In genomic region chr1:110548381-110548780, GRCh38 we compare ENCODE assay signal across 8 cellular contexts. TPM values are rescaled to one million over a fixed set of nuclear protein-coding genes. Genes with fewer than 3 reads are reported as not detected.
DNase-seq lines count a peak whose midpoint lies in the region; ATAC-seq, FAIRE-seq and TF ChIP-seq lines count a peak whose summit lies in the region.

No MANE protein-coding gene starts in this region.

- 49% methylated on average over 4 of the region's 4 CpGs for WGBS in SK-N-SH (ENCODE audit: low lambda C conversion rate)

- peaks cover 13 to 20% (median 15%) of the 10 kb centered on the region in 3 donors for H3K27me3 Mint-ChIP-seq in CD14-positive monocyte (ENCODE audit: low read depth in 3 of 3)

- intact Hi-C loops in CD14-positive monocyte (cut with micrococcal nuclease) = no loop called here

- CTCF ChIA-PET in SK-N-SH (lab: Yijun Ruan, JAX) = interaction anchor here (0.5 to 11.0 kb wide), 26 partner anchors 8 to 686 kb away, joined by 3 to 148 read pairs (median 4); partner anchors contain the start of gene KCNA10

- no peak overlapping the region for H3K9ac ChIP-seq in SK-N-SH

- H3K9me3 Mint-ChIP-seq in CD14-positive monocyte = peaks cover 0 to 2% (median 0%) of the 10 kb centered on the region in 7 donors

- DNase-seq in CD14-positive monocyte (ENCODE audit: low spot score) (no peak), HFF-Myc (ENCODE audit: extremely low read depth, low read depth) (no peak), SK-N-SH (peak; percentile 51), left kidney (ENCODE audit: low read depth, low spot score) (peak; percentile 60), ureter (ENCODE audit: low spot score) (no peak), kidney glomerular epithelial cell (lab: John Stamatoyannopoulos, UW) (no peak), GM19239 (ENCODE audit: insufficient read length, low spot score) (no peak)
- no peak for DNase-seq in stimulated activated naive CD8-positive, alpha-beta T cell treated with anti-CD3 and anti-CD28 coated beads, Interleukin-15, Interleukin-2, amounts not matched to agents 100 U/mL and 50 U/mL, for 24 hours

- H3K79me2 ChIP-seq in SK-N-SH (ENCODE audit: insufficient read depth) = no peaks in the 10 kb centered on the region

- TF ChIP-seq EP300 in SK-N-SH (IDR thresholded peaks at IDR 0.05; ENCODE audit: borderline replicate concordance in 1 of 2, low read depth in 1 of 2, low read length in 1 of 2) = no peak

- no peaks in the 10 kb centered on the region for H3F3A ChIP-seq in SK-N-SH (replicated peaks; ENCODE audit: insufficient read depth)

- no peaks in the 10 kb centered on the region for H3K9me2 ChIP-seq in SK-N-SH

- H3K36me3 ChIP-seq in SK-N-SH (replicated peaks in 1 of 2; ENCODE audit: control insufficient read depth in 1 of 2, insufficient read depth in 2 of 2, low read length in 1 of 2) = no peaks in the 10 kb centered on the region

- no peak overlapping the region for H3K27ac Mint-ChIP-seq in CD14-positive monocyte

- no peak overlapping the region for H3K4me2 ChIP-seq in SK-N-SH

- no peak for ATAC-seq in stimulated activated naive CD8-positive, alpha-beta T cell treated with anti-CD3 and anti-CD28 coated beads, Interleukin-15, Interleukin-2, amounts not matched to agents 100 U/mL and 50 U/mL, for 24 hours

- H3K9me3 ChIP-seq in SK-N-SH = no peaks in the 10 kb centered on the region

- H3K27me3 ChIP-seq in SK-N-SH (ENCODE audit: insufficient read depth) = peaks cover 9% of the 10 kb centered on the region; the same call in 1 of the 2 replicates

- H3K36me3 Mint-ChIP-seq in CD14-positive monocyte = no peaks in the 10 kb centered on the region

- no peak for FAIRE-seq in GM19239 (lab: Jason Lieb, UNC)

- H3K4me3 ChIP-seq in HFF-Myc (replicated peaks; ENCODE audit: low read depth, low read length) (no peak overlapping the region), SK-N-SH (ENCODE audit: low read depth in 2 of 2, low read length in 1 of 2) (no peak overlapping the region)

- H3K4me1 ChIP-seq in SK-N-SH (ENCODE audit: control insufficient read depth in 1 of 2, insufficient read depth in 2 of 2, low read depth in 1 of 2, low read length in 1 of 2) = no peaks in the 10 kb centered on the region

- no peaks in the 10 kb centered on the region for H4K20me1 ChIP-seq in SK-N-SH (ENCODE audit: insufficient read depth)

- POLR2A ChIA-PET in SK-N-SH (lab: Yijun Ruan, JAX) = no interaction called here

- H3K4me1 Mint-ChIP-seq in CD14-positive monocyte = no peaks in the 10 kb centered on the region

- no peak overlapping the region for H3K4me3 Mint-ChIP-seq in CD14-positive monocyte

- no peak overlapping the region for H3K27ac ChIP-seq in SK-N-SH (ENCODE audit: low read depth in 2 of 2, low read length in 1 of 2)

- TF ChIP-seq RAD21 in SK-N-SH (IDR thresholded peaks at IDR 0.05; ENCODE audit: low read length) = peak; percentile 59

- H2AFZ ChIP-seq in SK-N-SH (ENCODE audit: low read depth) = no peak overlapping the region

- peak; percentile 10 for TF ChIP-seq CTCF in CD14-positive monocyte (IDR thresholded peaks at IDR 0.05)
- peak; percentile 43 for TF ChIP-seq CTCF in HFF-Myc (IDR thresholded peaks at IDR 0.05; ENCODE audit: low read depth, low read length, missing control alignments)
- TF ChIP-seq CTCF in SK-N-SH (IDR thresholded peaks at IDR 0.05) = peak; percentile 39

TF ChIP-seq in SK-N-SH, 30 proteins besides CTCF, POLR2A, EP300 and RAD21:
- TF ChIP-seq SMC3 (IDR thresholded peaks at IDR 0.05; ENCODE audit: low read depth, low read length) (peak; percentile 37), POLR2AphosphoS5 (IDR thresholded peaks at IDR 0.05; ENCODE audit: low read depth, low read length) (no peak), MEF2A (IDR thresholded peaks at IDR 0.05; ENCODE audit: borderline replicate concordance, low read depth) (no peak), JUND (IDR thresholded peaks at IDR 0.05) (no peak)

RNA-seq across cellular contexts. Expression of gene KCNA10, which starts 29.4 kb away (rescaled TPM):
- polyA plus RNA-seq in CD14-positive monocyte (not detected), SK-N-SH (2012; rRNA removed) (not detected in 2 replicates)
- polyA plus RNA-seq in SK-N-SH (2012; cell fraction: cytosol; rRNA removed) = not detected in 2 replicates
- not detected in 2 replicates for polyA plus RNA-seq in SK-N-SH (2012; cell fraction: nucleus; rRNA removed)
- total RNA-seq in ureter = not detected

RNA-seq across cellular contexts. Expression of gene KCNA2, which starts 57.8 kb away (rescaled TPM):
- polyA plus RNA-seq in CD14-positive monocyte = not detected
- not detected in 2 replicates for polyA plus RNA-seq in SK-N-SH (2012; rRNA removed)
- not detected in 2 replicates for polyA plus RNA-seq in SK-N-SH (2012; cell fraction: cytosol; rRNA removed)
- not detected in 2 replicates for polyA plus RNA-seq in SK-N-SH (2012; cell fraction: nucleus; rRNA removed)
- 2.6 TPM for total RNA-seq in ureter

Comparison
In these comparisons a context has a peak if more than half of its experiments do, and no peak if none do; other contexts are left out.
1. DNase-seq: peak in SK-N-SH (single experiment) and left kidney (single experiment); none in CD14-positive monocyte (single experiment), HFF-Myc (single experiment), ureter (single experiment), kidney glomerular epithelial cell (single experiment), GM19239 (single experiment) and stimulated activated naive CD8-positive, alpha-beta T cell treated with anti-CD3 and anti-CD28 coated beads, Interleukin-15, Interleukin-2, amounts not matched to agents 100 U/mL and 50 U/mL, for 24 hours (single experiment).
2. Peak in every context shown above with its lines, with median percentiles within 50 percentile points of each other: CTCF ChIP-seq.